2 cellular contexts compared by ENCODE assay signal in genomic region chr17:58308985-58309917, GRCh38.
TF ChIP-seq lines count a peak whose summit lies in the region.

No MANE protein-coding gene starts in this region.

TF ChIP-seq in HEK293, 187 proteins besides CTCF, POLR2A, EP300 and RAD21 (continues in another document):
- TF ChIP-seq ZNF629 (tag by site-specific recombination; IDR thresholded peaks at IDR 0.05) (no peak), ZNF610 (tag by site-specific recombination; IDR thresholded peaks at IDR 0.05; ENCODE audit: borderline replicate concordance) (no peak), ZNF132 (tag by site-specific recombination; IDR thresholded peaks at IDR 0.05; ENCODE audit: borderline replicate concordance) (no peak), ZNF302 (tag by site-specific recombination; IDR thresholded peaks at IDR 0.05; ENCODE audit: low read depth) (no peak), ZNF513 (tag by site-specific recombination; IDR thresholded peaks at IDR 0.05) (0 out of 2 replicates have a peak, but pooled peaks have one; percentile 50), PRDM6 (tag by site-specific recombination; IDR thresholded peaks at IDR 0.05) (no peak), ZNF311 (tag by site-specific recombination; IDR thresholded peaks at IDR 0.05; ENCODE audit: borderline replicate concordance) (no peak), ZSCAN23 (tag by site-specific recombination; IDR thresholded peaks at IDR 0.05) (no peak), ZNF112 (tag by site-specific recombination; IDR thresholded peaks at IDR 0.05) (no peak), ZNF416 (tag by site-specific recombination; IDR thresholded peaks at IDR 0.05) (no peak), ZNF26 (tag by site-specific recombination; IDR thresholded peaks at IDR 0.05) (no peak), ZNF24 (tag by site-specific recombination; IDR thresholded peaks at IDR 0.05) (no peak), ZNF677 (tag by site-specific recombination; IDR thresholded peaks at IDR 0.05) (no peak), ZNF623 (tag by site-specific recombination; IDR thresholded peaks at IDR 0.05) (no peak), PATZ1 (tag by site-specific recombination; IDR thresholded peaks at IDR 0.05) (no peak), ZNF48 (tag by site-specific recombination; IDR thresholded peaks at IDR 0.05) (no peak), ZBTB26 (tag by site-specific recombination; optimal IDR thresholded peaks at IDR 0.05) (no peak), ZBTB17 (tag by site-specific recombination; IDR thresholded peaks at IDR 0.05) (no peak), ZNF645 (tag by site-specific recombination; IDR thresholded peaks at IDR 0.05) (no peak), ZNF785 (tag by site-specific recombination; IDR thresholded peaks at IDR 0.05) (no peak), SP7 (tag by site-specific recombination; IDR thresholded peaks at IDR 0.05) (no peak), ZNF133 (tag by site-specific recombination; IDR thresholded peaks at IDR 0.05) (no peak), ZNF571 (tag by site-specific recombination; IDR thresholded peaks at IDR 0.05) (no peak), ZNF707 (tag by site-specific recombination; IDR thresholded peaks at IDR 0.05) (no peak)

TF ChIP-seq in H1, 55 proteins besides CTCF, POLR2A, EP300 and RAD21:
- TF ChIP-seq SUZ12 (IDR thresholded peaks at IDR 0.05; ENCODE audit: low read length) (no peak), FOSL1 (IDR thresholded peaks at IDR 0.05; ENCODE audit: insufficient read depth, low read depth, low read length) (no peak), EZH2 (IDR thresholded peaks at IDR 0.05; ENCODE audit: low read depth, low read length, severe bottlenecking) (no peak), RXRA (IDR thresholded peaks at IDR 0.05; ENCODE audit: insufficient read depth, low read depth, low read length) (no peak), YY1 (IDR thresholded peaks at IDR 0.05; ENCODE audit: low read depth, low read length) (no peak), JUND (IDR thresholded peaks at IDR 0.05; ENCODE audit: low read length) (no peak), ZNF274 (IDR thresholded peaks at IDR 0.05; ENCODE audit: borderline replicate concordance, extremely low read depth, low read length) (no peak), RFX5 (IDR thresholded peaks at IDR 0.05; ENCODE audit: borderline replicate concordance, low read depth, low read length) (no peak), SRF (IDR thresholded peaks at IDR 0.05; ENCODE audit: low read depth, low read length) (no peak), TCF12 (IDR thresholded peaks at IDR 0.05; ENCODE audit: low read depth, low read length) (no peak), SP1 (IDR thresholded peaks at IDR 0.05; ENCODE audit: low read depth, low read length) (no peak), CHD2 (IDR thresholded peaks at IDR 0.05; ENCODE audit: low read length) (no peak), CEBPB (IDR thresholded peaks at IDR 0.05; ENCODE audit: low read depth, low read length) (no peak), RBBP5 (IDR thresholded peaks at IDR 0.05; ENCODE audit: borderline replicate concordance, low read depth, low read length) (no peak), SIRT6 (IDR thresholded peaks at IDR 0.05; ENCODE audit: low read length) (no peak), BCL11A (IDR thresholded peaks at IDR 0.05; ENCODE audit: low read depth in 2 of 2, low read length in 2 of 2) (no peak), CBX8 (IDR thresholded peaks at IDR 0.05; ENCODE audit: borderline replicate concordance, low read depth, low read length) (no peak), CHD7 (IDR thresholded peaks at IDR 0.05; ENCODE audit: insufficient replicate concordance, low read length) (no peak), EGR1 (IDR thresholded peaks at IDR 0.05; ENCODE audit: borderline replicate concordance, low read depth, low read length) (no peak), SIN3A (conservative IDR thresholded peaks at IDR 0.05 in 1 of 2, IDR thresholded peaks at IDR 0.05 in 1 of 2; ENCODE audit: low read depth in 1 of 2, low read length in 2 of 2) (no peak)
